9 cellular contexts compared by ENCODE assay signal in the genomic region with DNA sequence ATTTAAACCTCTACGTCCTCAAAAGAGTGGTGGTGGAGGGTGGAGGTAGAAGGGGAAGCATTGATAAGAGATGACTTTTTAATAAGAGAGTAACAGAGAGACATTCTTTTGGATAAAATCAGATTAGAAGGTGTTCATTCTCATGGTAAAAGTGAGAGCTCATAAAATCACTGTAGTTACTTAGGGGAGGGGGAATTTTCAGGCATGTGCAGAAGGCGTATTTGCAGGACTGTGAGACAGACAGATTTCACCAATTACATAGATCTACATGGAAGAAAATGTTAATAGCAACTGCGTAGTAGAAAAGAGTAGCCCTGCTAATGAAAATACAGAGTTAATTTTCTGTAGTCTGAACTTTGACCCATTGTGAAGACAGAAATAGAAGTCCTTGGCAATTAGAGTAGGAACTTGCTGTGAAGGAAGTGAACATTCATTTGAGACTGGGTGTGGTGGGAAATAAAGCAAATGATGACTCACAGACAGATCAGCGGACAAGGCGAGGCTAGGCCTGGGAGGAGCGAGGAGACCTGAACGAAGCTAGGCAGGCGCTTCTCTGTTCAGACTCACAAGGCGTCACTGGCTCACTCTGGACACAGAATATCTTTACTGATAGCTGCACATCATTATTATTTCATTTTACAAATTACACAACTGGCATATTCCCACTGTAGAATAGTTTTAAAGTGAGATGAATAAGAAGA. TPM values are rescaled to one million over a fixed set of nuclear protein-coding genes. Genes with fewer than 3 reads are reported as not detected.
DNase-seq lines count a peak whose midpoint lies in the region; ATAC-seq and TF ChIP-seq lines count a peak whose summit lies in the region.
"Had no signal": no experiment of that assay in that cellular context is flagged by ENCODE, and none has a peak within 500 bp of the region (broad histone marks: within the 10 kb centered on the region; RNA-seq: fewer than 3 reads in every experiment).

No MANE protein-coding gene starts in this region.

- H3K9me3 Mint-ChIP-seq in effector memory CD8-positive, alpha-beta T cell: no peaks in the 10 kb centered on the region
- H3K9me3 Mint-ChIP-seq in natural killer cell treated with Interleukin-12 subunit alpha and Interleukin-12 subunit beta and Interleukin-15 and Interleukin-18, amount 100 ng/mL, for 72 hours: no peaks in the 10 kb centered on the region
- no peaks in the 10 kb centered on the region for H3K9me3 Mint-ChIP-seq in GM23338

- H3K36me3 ChIP-seq in GM23338 (ENCODE audit: insufficient read depth): no peaks in the 10 kb centered on the region

- H3K27me3 ChIP-seq in GM23338 (ENCODE audit: insufficient read depth): no peaks in the 10 kb centered on the region

- H3K9me2 ChIP-seq in GM23338 (ENCODE audit: insufficient read depth): no peaks in the 10 kb centered on the region

- H3K36me3 Mint-ChIP-seq in effector memory CD8-positive, alpha-beta T cell (ENCODE audit: insufficient read depth): no peaks in the 10 kb centered on the region
- H3K36me3 Mint-ChIP-seq in natural killer cell treated with Interleukin-12 subunit alpha and Interleukin-12 subunit beta and Interleukin-15 and Interleukin-18, amount 100 ng/mL, for 72 hours: no peaks in the 10 kb centered on the region
- no peaks in the 10 kb centered on the region for H3K36me3 Mint-ChIP-seq in GM23338 (ENCODE audit: low read depth)

- peak; percentile 55 for ATAC-seq in effector memory CD8-positive, alpha-beta T cell (replicated peaks)
- peak; percentile 81 to 85 for ATAC-seq in natural killer cell treated with Interleukin-12 subunit alpha and Interleukin-12 subunit beta and Interleukin-15 and Interleukin-18, amount 100 ng/mL, for 72 hours
- no peak for ATAC-seq in GM23338

- H3K4me3 ChIP-seq in GM23338: no peak overlapping the region

- no peaks in the 10 kb centered on the region for H3K79me2 ChIP-seq in GM23338 (replicated peaks; ENCODE audit: insufficient read depth)

- H2AFZ ChIP-seq in GM23338: no peak overlapping the region

- H3K4me2 ChIP-seq in GM23338: no peak overlapping the region

- H3K4me1 ChIP-seq in GM23338 (ENCODE audit: insufficient read depth): no peaks in the 10 kb centered on the region

- H4K20me1 ChIP-seq in GM23338 (replicated peaks; ENCODE audit: insufficient read depth): no peaks in the 10 kb centered on the region

- no peak overlapping the region for H3K4me3 Mint-ChIP-seq in effector memory CD8-positive, alpha-beta T cell
- H3K4me3 Mint-ChIP-seq in natural killer cell treated with Interleukin-12 subunit alpha and Interleukin-12 subunit beta and Interleukin-15 and Interleukin-18, amount 100 ng/mL, for 72 hours: peak overlapping the region; percentile 72
- H3K4me3 Mint-ChIP-seq in GM23338: no peak overlapping the region

- no peak overlapping the region for H3K27ac ChIP-seq in GM23338 (ENCODE audit: low read depth)

- no peak overlapping the region for H3K27ac Mint-ChIP-seq in effector memory CD8-positive, alpha-beta T cell
- H3K27ac Mint-ChIP-seq in natural killer cell treated with Interleukin-12 subunit alpha and Interleukin-12 subunit beta and Interleukin-15 and Interleukin-18, amount 100 ng/mL, for 72 hours: peak overlapping the region; percentile 70 to 75
- no peak overlapping the region for H3K27ac Mint-ChIP-seq in GM23338

- TF ChIP-seq CTCF in GM23338 (conservative IDR thresholded peaks at IDR 0.05; ENCODE audit: low read depth in 2 of 2): no peak

- H3K4me1 Mint-ChIP-seq in effector memory CD8-positive, alpha-beta T cell (ENCODE audit: low read depth in 2 of 2): peaks cover 10 to 14% of the 10 kb centered on the region in 2 donors
- H3K4me1 Mint-ChIP-seq in natural killer cell treated with Interleukin-12 subunit alpha and Interleukin-12 subunit beta and Interleukin-15 and Interleukin-18, amount 100 ng/mL, for 72 hours (ENCODE audit: low read depth in 2 of 2): peaks cover 27 to 33% of the 10 kb centered on the region in 2 donors
- H3K4me1 Mint-ChIP-seq in GM23338: peaks cover 5% of the 10 kb centered on the region; the same call in 1 of the 3 replicates

- H3K27me3 Mint-ChIP-seq in effector memory CD8-positive, alpha-beta T cell: no peaks in the 10 kb centered on the region
- H3K27me3 Mint-ChIP-seq in natural killer cell treated with Interleukin-12 subunit alpha and Interleukin-12 subunit beta and Interleukin-15 and Interleukin-18, amount 100 ng/mL, for 72 hours: peaks cover 0 to 36% of the 10 kb centered on the region in 2 donors
- peaks cover 2% of the 10 kb centered on the region for H3K27me3 Mint-ChIP-seq in GM23338 (ENCODE audit: insufficient read depth, low read depth, poor library complexity)

- no peaks in the 10 kb centered on the region for H3F3A ChIP-seq in GM23338 (replicated peaks; ENCODE audit: low read depth)

- peak; percentile 61 for DNase-seq in stimulated activated CD4-positive, alpha-beta T cell treated with anti-CD3 and anti-CD28 coated beads, Interleukin-15, amount 100 ng/mL, for 24 hours
- no peak for DNase-seq in stimulated activated CD4-positive, alpha-beta T cell treated with anti-CD3 and anti-CD28 coated beads, Interleukin-12 subunit alpha, Interleukin-12 subunit beta, amount 100 ng/mL, for 4 hours
- DNase-seq in T-helper 9 cell (peak; percentile 33), NCI-H1930 (lab: John Stamatoyannopoulos, UW) (no peak), GM23338 (ENCODE audit: low spot score) (no peak), hepatic stellate cell (ENCODE audit: low spot score) (no peak)
- DNase-seq in effector memory CD8-positive, alpha-beta T cell: no peak
- DNase-seq in natural killer cell treated with Interleukin-12 subunit alpha and Interleukin-12 subunit beta and Interleukin-15 and Interleukin-18, amount 100 ng/mL, for 72 hours (ENCODE audit: low spot score): no peak

TF ChIP-seq in GM23338, 12 proteins besides CTCF, POLR2A, EP300 and RAD21 (continues in another document):
- TF ChIP-seq, protein P1, sequence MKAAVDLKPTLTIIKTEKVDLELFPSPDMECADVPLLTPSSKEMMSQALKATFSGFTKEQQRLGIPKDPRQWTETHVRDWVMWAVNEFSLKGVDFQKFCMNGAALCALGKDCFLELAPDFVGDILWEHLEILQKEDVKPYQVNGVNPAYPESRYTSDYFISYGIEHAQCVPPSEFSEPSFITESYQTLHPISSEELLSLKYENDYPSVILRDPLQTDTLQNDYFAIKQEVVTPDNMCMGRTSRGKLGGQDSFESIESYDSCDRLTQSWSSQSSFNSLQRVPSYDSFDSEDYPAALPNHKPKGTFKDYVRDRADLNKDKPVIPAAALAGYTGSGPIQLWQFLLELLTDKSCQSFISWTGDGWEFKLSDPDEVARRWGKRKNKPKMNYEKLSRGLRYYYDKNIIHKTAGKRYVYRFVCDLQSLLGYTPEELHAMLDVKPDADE (IDR thresholded peaks at IDR 0.05): no peak
- TF ChIP-seq CREB1 (CRISPR knock-in tag; IDR thresholded peaks at IDR 0.05; ENCODE audit: low read depth) (no peak), EZH2 (IDR thresholded peaks at IDR 0.05; ENCODE audit: low read depth, unreplicated experiment) (no peak), NANOG (IDR thresholded peaks at IDR 0.05; ENCODE audit: borderline replicate concordance) (no peak)
- TF ChIP-seq, protein P2, sequence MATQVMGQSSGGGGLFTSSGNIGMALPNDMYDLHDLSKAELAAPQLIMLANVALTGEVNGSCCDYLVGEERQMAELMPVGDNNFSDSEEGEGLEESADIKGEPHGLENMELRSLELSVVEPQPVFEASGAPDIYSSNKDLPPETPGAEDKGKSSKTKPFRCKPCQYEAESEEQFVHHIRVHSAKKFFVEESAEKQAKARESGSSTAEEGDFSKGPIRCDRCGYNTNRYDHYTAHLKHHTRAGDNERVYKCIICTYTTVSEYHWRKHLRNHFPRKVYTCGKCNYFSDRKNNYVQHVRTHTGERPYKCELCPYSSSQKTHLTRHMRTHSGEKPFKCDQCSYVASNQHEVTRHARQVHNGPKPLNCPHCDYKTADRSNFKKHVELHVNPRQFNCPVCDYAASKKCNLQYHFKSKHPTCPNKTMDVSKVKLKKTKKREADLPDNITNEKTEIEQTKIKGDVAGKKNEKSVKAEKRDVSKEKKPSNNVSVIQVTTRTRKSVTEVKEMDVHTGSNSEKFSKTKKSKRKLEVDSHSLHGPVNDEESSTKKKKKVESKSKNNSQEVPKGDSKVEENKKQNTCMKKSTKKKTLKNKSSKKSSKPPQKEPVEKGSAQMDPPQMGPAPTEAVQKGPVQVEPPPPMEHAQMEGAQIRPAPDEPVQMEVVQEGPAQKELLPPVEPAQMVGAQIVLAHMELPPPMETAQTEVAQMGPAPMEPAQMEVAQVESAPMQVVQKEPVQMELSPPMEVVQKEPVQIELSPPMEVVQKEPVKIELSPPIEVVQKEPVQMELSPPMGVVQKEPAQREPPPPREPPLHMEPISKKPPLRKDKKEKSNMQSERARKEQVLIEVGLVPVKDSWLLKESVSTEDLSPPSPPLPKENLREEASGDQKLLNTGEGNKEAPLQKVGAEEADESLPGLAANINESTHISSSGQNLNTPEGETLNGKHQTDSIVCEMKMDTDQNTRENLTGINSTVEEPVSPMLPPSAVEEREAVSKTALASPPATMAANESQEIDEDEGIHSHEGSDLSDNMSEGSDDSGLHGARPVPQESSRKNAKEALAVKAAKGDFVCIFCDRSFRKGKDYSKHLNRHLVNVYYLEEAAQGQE (IDR thresholded peaks at IDR 0.05; ENCODE audit: unreplicated experiment): no peak

RNA-seq across cellular contexts. Expression of gene FAM9C, which starts 57.2 kb away (rescaled TPM):
- total RNA-seq in natural killer cell treated with Interleukin-12 subunit alpha and Interleukin-12 subunit beta and Interleukin-15 and Interleukin-18, amount 100 ng/mL, for 72 hours: not detected
- not detected in 2 replicates for total RNA-seq in GM23338 (2014; rRNA removed; shearing (Covaris generic))
- polyA plus RNA-seq in GM23338 (2016; fragmentation: Nextera tagmentation; extraction: Ambion mirVana): 0.08 and 0.19 TPM in 2 replicates
- total RNA-seq: activated CD8-positive, alpha-beta memory T cell treated with anti-CD3 and anti-CD28 coated beads for 36 hours had no signal

Comparison
In these comparisons a context has a peak if more than half of its experiments do, and no peak if none do; other contexts are left out.
1. DNase-seq: peak in stimulated activated CD4-positive, alpha-beta T cell treated with anti-CD3 and anti-CD28 coated beads, Interleukin-15, amount 100 ng/mL, for 24 hours (single experiment) and T-helper 9 cell (single experiment); none in stimulated activated CD4-positive, alpha-beta T cell treated with anti-CD3 and anti-CD28 coated beads, Interleukin-12 subunit alpha, Interleukin-12 subunit beta, amount 100 ng/mL, for 4 hours (single experiment), effector memory CD8-positive, alpha-beta T cell (0 of 3), natural killer cell treated with Interleukin-12 subunit alpha and Interleukin-12 subunit beta and Interleukin-15 and Interleukin-18, amount 100 ng/mL, for 72 hours (single experiment), NCI-H1930 (0 of 2), GM23338 (single experiment) and hepatic stellate cell (single experiment).
2. H3K27ac Mint-ChIP-seq: peak in natural killer cell treated with Interleukin-12 subunit alpha and Interleukin-12 subunit beta and Interleukin-15 and Interleukin-18, amount 100 ng/mL, for 72 hours (2 of 2); none in effector memory CD8-positive, alpha-beta T cell (0 of 2) and GM23338 (single experiment).